Comparison of ENCODE assay signal across 8 cellular contexts in genomic region chr9:93096811-93097382, GRCh38. TPM values are rescaled to one million over a fixed set of nuclear protein-coding genes. Genes with fewer than 3 reads are reported as not detected.
DNase-seq lines count a peak whose midpoint lies in the region; ATAC-seq and TF ChIP-seq lines count a peak whose summit lies in the region.

No MANE protein-coding gene starts in this region.

- peak overlapping the region; percentile 67 for H3K4me2 ChIP-seq in mesenchymal stem cell (ENCODE audit: low read length, poor library complexity, severe bottlenecking)

- H3K23ac ChIP-seq in mesenchymal stem cell (ENCODE audit: low read length in 2 of 2), result no peak overlapping the region

- H3K27me3 Mint-ChIP-seq in activated naive CD4-positive, alpha-beta T cell treated with anti-CD3 and anti-CD28 coated beads for 36 hours (ENCODE audit: low read depth), result no peaks in the 10 kb centered on the region
- no peaks in the 10 kb centered on the region for H3K27me3 Mint-ChIP-seq in MCF 10A (ENCODE audit: insufficient read depth, unreplicated experiment)

- no peak for TF ChIP-seq CTCF in MCF 10A (IDR thresholded peaks at IDR 0.05; ENCODE audit: unreplicated experiment)

- CTCF ChIA-PET in activated naive CD4-positive, alpha-beta T cell treated with anti-CD3 and anti-CD28 coated beads for 36 hours (lab: Charles Lee), result interaction anchor here (0.9 to 3.0 kb wide), 3 partner anchors 12 to 140 kb away, joined by 3 to 20 read pairs (median 3); no protein-coding TSS in a partner anchor
- CTCF ChIA-PET in MCF 10A (lab: Yijun Ruan, JAX), result interaction anchor here (0.5 to 3.8 kb wide), 4 partner anchors 12 to 142 kb away, joined by 3 to 35 read pairs (median 5); no protein-coding TSS in a partner anchor

- peak overlapping the region; percentile 93 for H3K9ac ChIP-seq in mesenchymal stem cell (ENCODE audit: low read length)

- H2AFZ ChIP-seq in mesenchymal stem cell (ENCODE audit: low read depth, low read length), result no peak overlapping the region

- H3K4me3 ChIP-seq in mesenchymal stem cell (ENCODE audit: insufficient read depth in 1 of 2, low read depth in 1 of 2, low read length in 2 of 2), result peak overlapping the region; percentile 92 to 98
- peak overlapping the region; percentile 82 for H3K4me3 ChIP-seq in urinary bladder (ENCODE audit: low read depth, low read length)

- peaks cover 16% of the 10 kb centered on the region for H3K9me3 Mint-ChIP-seq in activated naive CD4-positive, alpha-beta T cell treated with anti-CD3 and anti-CD28 coated beads for 36 hours
- H3K9me3 Mint-ChIP-seq in MCF 10A (ENCODE audit: unreplicated experiment), result peaks cover 5% of the 10 kb centered on the region

- H3K4me1 Mint-ChIP-seq in activated naive CD4-positive, alpha-beta T cell treated with anti-CD3 and anti-CD28 coated beads for 36 hours (ENCODE audit: low read depth), result peaks cover 68% of the 10 kb centered on the region
- H3K4me1 Mint-ChIP-seq in MCF 10A (ENCODE audit: insufficient read depth, unreplicated experiment), result peaks cover 30% of the 10 kb centered on the region

- H3K4me3 Mint-ChIP-seq in activated naive CD4-positive, alpha-beta T cell treated with anti-CD3 and anti-CD28 coated beads for 36 hours, result peak overlapping the region; percentile 85
- H3K4me3 Mint-ChIP-seq in MCF 10A (ENCODE audit: unreplicated experiment), result peak overlapping the region; percentile 78

- H4K91ac ChIP-seq in mesenchymal stem cell (ENCODE audit: low read length), result peak overlapping the region; percentile 18

- H3K27ac ChIP-seq in mesenchymal stem cell (ENCODE audit: low read length, poor library complexity, severe bottlenecking), result peak overlapping the region; percentile 31
- H3K27ac ChIP-seq in urinary bladder (ENCODE audit: low read depth), result peak overlapping the region; percentile 84

- no peak for DNase-seq in activated naive CD4-positive, alpha-beta T cell treated with anti-CD3 and anti-CD28 coated beads for 36 hours
- DNase-seq in activated naive CD4-positive, alpha-beta T cell treated with Interleukin-2 at 50 U/mL for 16 hours, result no peak
- DNase-seq in MCF 10A (ENCODE audit: unreplicated experiment) (no peak), mesenchymal stem cell (peak; percentile 31), A172 (ENCODE audit: low spot score) (no peak), DMS79 (lab: John Stamatoyannopoulos, UW) (no peak)

- peak overlapping the region; percentile 21 to 83 for H3K4ac ChIP-seq in mesenchymal stem cell (ENCODE audit: low read depth in 1 of 2, low read length in 2 of 2)

- H3K79me1 ChIP-seq in mesenchymal stem cell (replicated peaks; ENCODE audit: low read length, poor library complexity, severe bottlenecking), result peaks cover 4% of the 10 kb centered on the region

- no peak overlapping the region for H2BK15ac ChIP-seq in mesenchymal stem cell (ENCODE audit: low read depth, poor library complexity, severe bottlenecking)

- H3K36me3 ChIP-seq in mesenchymal stem cell (ENCODE audit: control insufficient read depth in 1 of 2, insufficient read depth in 2 of 2, low read depth in 1 of 2, low read length in 2 of 2), result peaks cover 0 to 9% of the 10 kb centered on the region in 2 experiments
- no peaks in the 10 kb centered on the region for H3K36me3 ChIP-seq in urinary bladder (ENCODE audit: insufficient read depth)

- no peaks in the 10 kb centered on the region for H3K27me3 ChIP-seq in mesenchymal stem cell (ENCODE audit: control insufficient read depth in 1 of 2, insufficient read depth in 1 of 2, low read length in 2 of 2)

- H3K36me3 Mint-ChIP-seq in activated naive CD4-positive, alpha-beta T cell treated with anti-CD3 and anti-CD28 coated beads for 36 hours (ENCODE audit: low read depth), result peaks cover 4% of the 10 kb centered on the region
- peaks cover 4% of the 10 kb centered on the region for H3K36me3 Mint-ChIP-seq in MCF 10A (ENCODE audit: insufficient read depth, unreplicated experiment)

- H3K18ac ChIP-seq in mesenchymal stem cell (ENCODE audit: low read depth in 1 of 2, low read length in 2 of 2), result peak overlapping the region; percentile 91 to 97

- intact Hi-C loops in activated naive CD4-positive, alpha-beta T cell treated with anti-CD3 and anti-CD28 coated beads for 36 hours (cut with micrococcal nuclease), result loop anchor here (1.0 to 5.0 kb wide), 6 partner anchors 50 to 470 kb away; partner anchors contain the start of gene ZNF484
- intact Hi-C loops in MCF 10A (cut with micrococcal nuclease), result loop anchor here (5.0 kb wide), 1 partner anchor 35 kb away; the partner anchor contains the start of gene NINJ1

- H2BK12ac ChIP-seq in mesenchymal stem cell (ENCODE audit: low read length in 2 of 2), result peak overlapping the region in 1 of 2 experiments; percentile 68

- 30% methylated on average over 16 of the region's 16 CpGs for WGBS in mesenchymal stem cell
- 16% methylated on average over 16 of the region's 16 CpGs for WGBS in urinary bladder

- TSS peak; percentile 14 for BruUV-seq in MCF 10A (replicated peaks; lab: Mats Ljungman, UMichigan)

- peak overlapping the region in 1 of 2 experiments; percentile 86 for H3K14ac ChIP-seq in mesenchymal stem cell (ENCODE audit: low read length in 2 of 2)

- peak overlapping the region; percentile 79 for H3K27ac Mint-ChIP-seq in activated naive CD4-positive, alpha-beta T cell treated with anti-CD3 and anti-CD28 coated beads for 36 hours
- peak overlapping the region; percentile 43 for H3K27ac Mint-ChIP-seq in MCF 10A (ENCODE audit: low read depth, unreplicated experiment)

- POLR2A ChIA-PET in MCF 10A (lab: Yijun Ruan, JAX), result interaction anchor here (0.6 to 4.7 kb wide), 10 partner anchors 23 to 1041 kb away, joined by 3 to 37 read pairs (median 3); partner anchors contain the start of genes FAM120A, FAM120AOS and NINJ1

- peak overlapping the region; percentile 45 for H4K8ac ChIP-seq in mesenchymal stem cell (ENCODE audit: low read length)

- H3K4me1 ChIP-seq in mesenchymal stem cell (ENCODE audit: control insufficient read depth, insufficient read depth, low read depth, low read length), result peaks cover 49% of the 10 kb centered on the region
- no peaks in the 10 kb centered on the region for H3K4me1 ChIP-seq in urinary bladder (ENCODE audit: insufficient read depth)

- H3K9me3 ChIP-seq in mesenchymal stem cell (ENCODE audit: control insufficient read depth, low read length), result no peaks in the 10 kb centered on the region

- peak overlapping the region; percentile 75 for H2AK5ac ChIP-seq in mesenchymal stem cell (ENCODE audit: low read length, severe bottlenecking)

- no peak overlapping the region for H2BK5ac ChIP-seq in mesenchymal stem cell (ENCODE audit: low read depth, low read length, poor library complexity, severe bottlenecking)

- no peak for ATAC-seq in GM21526 (IDR thresholded peaks at IDR 0.05; ENCODE audit: low FRiP score, unreplicated experiment)

- H2BK120ac ChIP-seq in mesenchymal stem cell (ENCODE audit: low read depth, low read length), result peak overlapping the region; percentile 9

RNA-seq across cellular contexts. Expression of gene CARD19, which starts 0.9 kb away (rescaled TPM):
- total RNA-seq in activated naive CD4-positive, alpha-beta T cell treated with anti-CD3 and anti-CD28 coated beads for 36 hours, result 10 to 100 TPM; 51.4 to 52.0 TPM
- total RNA-seq in MCF 10A (2022), result 34.4 and 36.6 TPM in 2 replicates
- polyA plus RNA-seq in mesenchymal stem cell (2013, experiment 1 of 2), result 66.8 TPM
- polyA plus RNA-seq in mesenchymal stem cell (2013, experiment 2 of 2), result 66.1 TPM
- total RNA-seq in urinary bladder, result 14.8 TPM
- 77.0 TPM for polyA plus RNA-seq in urinary bladder
- 51.7 and 74.8 TPM in 2 replicates for total RNA-seq in A172 (2014; rRNA removed; shearing (Covaris generic))

RNA-seq across cellular contexts. Expression of gene NINJ1, which starts 37.2 kb away (rescaled TPM):
- total RNA-seq in activated naive CD4-positive, alpha-beta T cell treated with anti-CD3 and anti-CD28 coated beads for 36 hours, result 10 to 100 TPM; 93.9 to 96.9 TPM
- total RNA-seq in MCF 10A (2022), result 51.0 and 64.7 TPM in 2 replicates
- polyA plus RNA-seq in mesenchymal stem cell (2013, experiment 1 of 2), result 62.3 TPM
- polyA plus RNA-seq in mesenchymal stem cell (2013, experiment 2 of 2), result 64.2 TPM
- total RNA-seq in urinary bladder, result 13.2 TPM
- 48.2 TPM for polyA plus RNA-seq in urinary bladder
- total RNA-seq in A172 (2014; rRNA removed; shearing (Covaris generic)), result 64.2 and 68.2 TPM in 2 replicates

RNA-seq across cellular contexts. Expression of gene SUSD3, which starts 38.4 kb away (rescaled TPM):
- total RNA-seq in activated naive CD4-positive, alpha-beta T cell treated with anti-CD3 and anti-CD28 coated beads for 36 hours, result 10 to 100 TPM; 62.7 to 68.3 TPM
- total RNA-seq in MCF 10A (2022) (not detected in 2 replicates), urinary bladder (1.5 TPM)
- polyA plus RNA-seq in mesenchymal stem cell (2013, experiment 1 of 2), result 0.03 TPM
- polyA plus RNA-seq in mesenchymal stem cell (2013, experiment 2 of 2), result not detected
- polyA plus RNA-seq in urinary bladder, result 1.9 TPM
- total RNA-seq in A172 (2014; rRNA removed; shearing (Covaris generic)), result not detected in 2 replicates

Comparison
In these comparisons a context has a peak if more than half of its experiments do, and no peak if none do; other contexts are left out.
1. RNA of gene SUSD3, which starts 38.4 kb away (total RNA-seq): 62.7 to 68.3 TPM in activated naive CD4-positive, alpha-beta T cell treated with anti-CD3 and anti-CD28 coated beads for 36 hours; 1.5 TPM in urinary bladder (single experiment), not detected in MCF 10A and not detected in A172; every median in the first group is over 10 times any median in the second.